In the genomic region with DNA sequence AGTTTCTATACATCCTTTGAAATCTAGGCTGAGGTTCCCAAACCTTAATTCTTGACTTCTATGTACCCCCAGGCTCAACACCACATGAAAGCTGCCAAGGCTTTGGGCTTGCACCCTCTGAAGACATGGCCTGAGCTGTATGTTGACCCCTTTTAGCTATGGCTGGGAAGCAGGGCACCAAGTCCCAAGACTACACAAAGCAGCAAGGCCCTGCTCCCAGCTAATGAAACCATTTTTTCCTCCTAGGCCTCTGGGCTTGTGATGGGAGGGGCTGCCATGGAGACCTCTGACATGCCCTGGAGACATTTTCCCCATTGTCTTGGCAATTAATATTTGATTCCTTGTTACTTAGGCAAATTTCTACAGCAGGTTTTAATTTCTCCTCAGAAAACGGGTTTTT, we compare ENCODE assay signal across 27 cellular contexts.
"Had no signal": no experiment of that assay in that cellular context is flagged by ENCODE, and none has a peak within 500 bp of the region (broad histone marks: within the 10 kb centered on the region; RNA-seq: fewer than 3 reads in every experiment).

No MANE protein-coding gene starts in this region.

- FAIRE-seq: small intestine, urothelium cell line had no signal

- H3K79me2 ChIP-seq: parathyroid adenoma had no signal

- ATAC-seq: natural killer cell; psoas muscle; right cardiac atrium; right lobe of liver; stimulated activated memory B cell treated with anti-CD40 and anti-IgM and Interleukin-4, amounts not matched to agents 10 μg/mL and 1 μg/mL and 100 μg/mL, for 72 hours; stimulated activated naive CD8-positive, alpha-beta T cell treated with anti-CD3 and anti-CD28 coated beads, Interleukin-15, amount 100 ng/mL, for 72 hours; stimulated activated naive CD8-positive, alpha-beta T cell treated with anti-CD3 and anti-CD28 coated beads, Interleukin-15, Interleukin-2, amounts not matched to agents 100 U/mL and 50 U/mL, for 24 hours had no signal

- H3K4me2 ChIP-seq: neural progenitor cell had no signal

- H3K9ac ChIP-seq: neural progenitor cell, parathyroid adenoma had no signal

- H3K27me3 ChIP-seq: neural progenitor cell, ovary, right lobe of liver, sigmoid colon, thyroid gland, tibial nerve, upper lobe of left lung, vagina had no signal

- H3K4me3 ChIP-seq: neural progenitor cell, ovary, psoas muscle, right lobe of liver, sigmoid colon, thoracic aorta, thyroid gland, tibial nerve, upper lobe of left lung, vagina had no signal

- H3K9me3 ChIP-seq: ovary, psoas muscle, right lobe of liver, thoracic aorta, thyroid gland, vagina had no signal

- H2AFZ ChIP-seq: neural progenitor cell, parathyroid adenoma had no signal

- DNase-seq: natural killer cell; occipital lobe; ovary; posterior cingulate gyrus; psoas muscle; right cardiac atrium; right lobe of liver; sigmoid colon; small intestine; stimulated activated CD4-positive, alpha-beta T cell treated with anti-CD3 and anti-CD28 coated beads, Interleukin-1b, Interleukin-23, amount 100 ng/mL, for 48 hours; stimulated activated CD4-positive, alpha-beta T cell treated with anti-CD3 and anti-CD28 coated beads, Interleukin-4, amount 100 ng/mL, for 1 hour; stimulated activated CD4-positive, alpha-beta T cell treated with anti-CD3 and anti-CD28 coated beads, Interleukin-4, amount 100 ng/mL, for 4 hours; stimulated activated CD8-positive, alpha-beta memory T cell treated with anti-CD3 and anti-CD28 coated beads, Interleukin-4, amount 100 ng/mL, for 48 hours; stimulated activated naive CD4-positive, alpha-beta T cell; stimulated activated naive CD8-positive, alpha-beta T cell treated with anti-CD3 and anti-CD28 coated beads, Interleukin-15, amount 100 ng/mL, for 72 hours; stimulated activated naive CD8-positive, alpha-beta T cell treated with anti-CD3 and anti-CD28 coated beads, Interleukin-15, Interleukin-2, amounts not matched to agents 100 U/mL and 50 U/mL, for 24 hours; substantia nigra; thyroid gland; trophoblast cell; upper lobe of left lung had no signal

- H3K27ac ChIP-seq: neural progenitor cell, ovary, parathyroid adenoma, psoas muscle, right lobe of liver, sigmoid colon, thoracic aorta, thyroid gland, tibial nerve, upper lobe of left lung, vagina had no signal

- H3K36me3 ChIP-seq: neural progenitor cell, ovary, right lobe of liver, sigmoid colon, thoracic aorta, thyroid gland, tibial nerve, upper lobe of left lung, vagina had no signal

- H3K4me1 ChIP-seq: neural progenitor cell, parathyroid adenoma, psoas muscle, right lobe of liver, sigmoid colon, thyroid gland, tibial nerve, upper lobe of left lung, vagina had no signal
